Comparison of ENCODE assay signal across 19 cellular contexts in genomic region chr9:110842169-110842568, GRCh38.
DNase-seq lines count a peak whose midpoint lies in the region; ATAC-seq and TF ChIP-seq lines count a peak whose summit lies in the region.
"Had no signal": no experiment of that assay in that cellular context is flagged by ENCODE, and none has a peak within 500 bp of the region (broad histone marks: within the 10 kb centered on the region; RNA-seq: fewer than 3 reads in every experiment).

No MANE protein-coding gene starts in this region.

- no peak overlapping the region for H2BK120ac ChIP-seq in H9 (ENCODE audit: low read depth, low read length, poor library complexity, severe bottlenecking)
- H2BK120ac ChIP-seq in mesendoderm (ENCODE audit: low read depth, low read length): no peak overlapping the region

- H2BK12ac ChIP-seq in H9 (ENCODE audit: insufficient read length, low read depth, low read length): no peak overlapping the region

- H3K9me3 ChIP-seq in H9 (ENCODE audit: control insufficient read depth, low read depth, low read length) (no peaks in the 10 kb centered on the region), OCI-LY1 (ENCODE audit: low read length) (no peaks in the 10 kb centered on the region), MM.1S (replicated peaks; ENCODE audit: insufficient read depth, low read length) (no peaks in the 10 kb centered on the region)
- H3K9me3 ChIP-seq: esophagus squamous epithelium had no signal

- H3K27ac ChIP-seq in H9 (ENCODE audit: insufficient read length, low read depth, low read length): no peak overlapping the region
- H3K27ac ChIP-seq in OCI-LY1 (ENCODE audit: low read depth, low read length, poor library complexity, severe bottlenecking): no peak overlapping the region
- H3K27ac ChIP-seq in mesendoderm (ENCODE audit: low read depth, low read length): no peak overlapping the region
- no peak overlapping the region for H3K27ac ChIP-seq in MM.1S (ENCODE audit: low read length)
- H3K27ac ChIP-seq: esophagus squamous epithelium, heart right ventricle, RWPE1, WERI-Rb-1 had no signal

- H3K9me2 ChIP-seq in OCI-LY1 (ENCODE audit: low read depth, low read length) (no peaks in the 10 kb centered on the region), MM.1S (replicated peaks; ENCODE audit: insufficient read depth, low read length) (no peaks in the 10 kb centered on the region)

- H3K9ac ChIP-seq in H9 (ENCODE audit: extremely low read depth, insufficient read length, low read length) (no peak overlapping the region), OCI-LY1 (ENCODE audit: low read length) (no peak overlapping the region), mesendoderm (ENCODE audit: low read length) (no peak overlapping the region), MM.1S (ENCODE audit: low read length) (no peak overlapping the region)

- no peak overlapping the region for H4K91ac ChIP-seq in H9 (ENCODE audit: insufficient read length, low read depth, low read length)

- no CpG with 5 or more reads among the region's 9 CpGs for WGBS in H9 (ENCODE audit: extremely low coverage, insufficient read length, low lambda C conversion rate)
- WGBS in mesendoderm (ENCODE audit: extremely low coverage, insufficient coverage, low lambda C conversion rate): no CpG with 5 or more reads among the region's 9 CpGs

- H3K27ac Mint-ChIP-seq in H9: no peak overlapping the region
- H3K27ac Mint-ChIP-seq: dendritic cell treated with granulocyte-macrophage colony-stimulating factor and Interleukin-4, amounts not matched to agents 40 ng/mL and 50 ng/mL, for 4 days had no signal

- TF ChIP-seq CTCF in H9 (conservative IDR thresholded peaks at IDR 0.05) (peak; percentile 46), OCI-LY1 (IDR thresholded peaks at IDR 0.05; ENCODE audit: low read length) (peak; percentile 19; the same call in 1 of the 2 replicates), epithelial cell of proximal tubule (conservative IDR thresholded peaks at IDR 0.05; ENCODE audit: low read depth, low read length) (peak; percentile 37), GM20000 (IDR thresholded peaks at IDR 0.05; ENCODE audit: extremely low read depth, missing control alignments) (no peak), MM.1S (IDR thresholded peaks at IDR 0.05; ENCODE audit: low read length) (no peak)

- H2AFZ ChIP-seq in H9 (ENCODE audit: low read length) (no peak overlapping the region), OCI-LY1 (ENCODE audit: low read length) (no peak overlapping the region), MM.1S (ENCODE audit: low read length) (no peak overlapping the region)

- no peak overlapping the region for H4K5ac ChIP-seq in H9 (ENCODE audit: insufficient read length, low read depth, low read length)
- no peak overlapping the region for H4K5ac ChIP-seq in mesendoderm (ENCODE audit: low read length)

- H3K27me3 Mint-ChIP-seq in H9 (ENCODE audit: low read depth): no peaks in the 10 kb centered on the region

- H3K36me3 Mint-ChIP-seq in H9 (ENCODE audit: insufficient read depth in 1 of 3, low read depth in 3 of 3): no peaks in the 10 kb centered on the region

- no peak overlapping the region for H3T11ph ChIP-seq in H9 (ENCODE audit: low read length)

- H4K8ac ChIP-seq in H9 (replicated peaks; ENCODE audit: insufficient read length, low read depth, low read length): no peak overlapping the region
- H4K8ac ChIP-seq in mesendoderm (ENCODE audit: low read depth, low read length): no peak overlapping the region

- H3K18ac ChIP-seq in H9 (ENCODE audit: insufficient read length, low read depth, low read length): no peak overlapping the region
- no peak overlapping the region for H3K18ac ChIP-seq in mesendoderm (ENCODE audit: low read length)

- H3K23ac ChIP-seq in H9 (ENCODE audit: insufficient read length, low read depth, low read length): no peak overlapping the region
- no peak overlapping the region for H3K23ac ChIP-seq in mesendoderm (ENCODE audit: low read length)

- no peak overlapping the region for H3K4me3 ChIP-seq in OCI-LY1 (ENCODE audit: low read depth, low read length, poor library complexity, severe bottlenecking)
- H3K4me3 ChIP-seq in epithelial cell of proximal tubule (ENCODE audit: low read depth, low read length): no peak overlapping the region
- no peak overlapping the region for H3K4me3 ChIP-seq in mesendoderm (ENCODE audit: low read length)
- no peak overlapping the region for H3K4me3 ChIP-seq in MM.1S (ENCODE audit: low read length)
- H3K4me3 ChIP-seq: esophagus squamous epithelium, heart right ventricle had no signal

- H3K79me2 ChIP-seq in H9 (ENCODE audit: insufficient read depth, low read length) (no peaks in the 10 kb centered on the region), OCI-LY1 (ENCODE audit: insufficient read depth, low read length) (no peaks in the 10 kb centered on the region), mesendoderm (ENCODE audit: control insufficient read depth, insufficient read depth, low read length) (no peaks in the 10 kb centered on the region), MM.1S (ENCODE audit: low read length) (no peaks in the 10 kb centered on the region)

- H2AK5ac ChIP-seq in H9 (ENCODE audit: insufficient read length, low read length) (no peak overlapping the region), mesendoderm (ENCODE audit: low read length) (no peak overlapping the region)

- H3K27me3 ChIP-seq in H9 (ENCODE audit: insufficient read depth, low read length) (no peaks in the 10 kb centered on the region), OCI-LY1 (ENCODE audit: insufficient read depth, low read length) (no peaks in the 10 kb centered on the region), mesendoderm (ENCODE audit: insufficient read depth, low read length, poor library complexity) (no peaks in the 10 kb centered on the region), MM.1S (replicated peaks; ENCODE audit: insufficient read depth, low read length) (no peaks in the 10 kb centered on the region)
- H3K27me3 ChIP-seq: esophagus squamous epithelium, heart right ventricle had no signal

- no peak overlapping the region for H3K4me2 ChIP-seq in H9 (ENCODE audit: insufficient read depth, insufficient read length, low read length)
- H3K4me2 ChIP-seq in OCI-LY1 (ENCODE audit: low read length): no peak overlapping the region
- no peak overlapping the region for H3K4me2 ChIP-seq in mesendoderm (ENCODE audit: low read length)
- H3K4me2 ChIP-seq in MM.1S (ENCODE audit: low read depth, low read length): no peak overlapping the region

- H4K20me1 ChIP-seq in H9 (ENCODE audit: control insufficient read depth, insufficient read depth, insufficient read length): no peaks in the 10 kb centered on the region
- H4K20me1 ChIP-seq in OCI-LY1 (ENCODE audit: insufficient read depth, low read length): no peaks in the 10 kb centered on the region
- H4K20me1 ChIP-seq in MM.1S (ENCODE audit: insufficient read depth, low read length): no peaks in the 10 kb centered on the region

- peak; percentile 36 for DNase-seq in H9
- DNase-seq in epithelial cell of proximal tubule (ENCODE audit: low read depth): no peak
- DNase-seq in mesendoderm: peak; percentile 81
- no peak for DNase-seq in GM20000 (ENCODE audit: low spot score)
- no peak for DNase-seq in AG08396 (ENCODE audit: low spot score)
- DNase-seq in MM.1S: no peak
- DNase-seq: activated CD8-positive, alpha-beta memory T cell treated with anti-CD3 and anti-CD28 coated beads for 24 hours; amygdala; esophagus squamous epithelium; GF-D8; heart right ventricle; NCI-H2081; NCI-H69; SW 1271; WERI-Rb-1 had no signal

- no peaks in the 10 kb centered on the region for H3K4me1 Mint-ChIP-seq in H9

- H3K56ac ChIP-seq in H9 (ENCODE audit: insufficient read length, low read depth, low read length) (no peak overlapping the region), mesendoderm (ENCODE audit: low read length) (no peak overlapping the region)

- H3K4me1 ChIP-seq in H9 (ENCODE audit: insufficient read depth, low read length) (no peaks in the 10 kb centered on the region), OCI-LY1 (ENCODE audit: insufficient read depth, low read length, severe bottlenecking) (no peaks in the 10 kb centered on the region), mesendoderm (ENCODE audit: control insufficient read depth, low read depth, low read length) (peaks cover 2% of the 10 kb centered on the region), MM.1S (ENCODE audit: low read length) (no peaks in the 10 kb centered on the region)
- H3K4me1 ChIP-seq: esophagus squamous epithelium had no signal

- H2BK5ac ChIP-seq in H9 (ENCODE audit: insufficient read length, low read length): no peak overlapping the region
- no peak overlapping the region for H2BK5ac ChIP-seq in mesendoderm (ENCODE audit: low read length)

- H3K14ac ChIP-seq in H9 (ENCODE audit: insufficient read depth, low read length): no peak overlapping the region

- H3F3A ChIP-seq in OCI-LY1 (ENCODE audit: insufficient read depth, low read length) (no peaks in the 10 kb centered on the region), MM.1S (ENCODE audit: insufficient read depth, low read length) (no peaks in the 10 kb centered on the region)

- no peaks in the 10 kb centered on the region for H3K23me2 ChIP-seq in H9 (ENCODE audit: insufficient read length, low read depth, low read length, poor library complexity, severe bottlenecking)

- H3K9me3 Mint-ChIP-seq in H9: no peaks in the 10 kb centered on the region

- H3K4ac ChIP-seq in H9 (ENCODE audit: low read depth, low read length) (no peak overlapping the region), mesendoderm (ENCODE audit: low read depth, low read length) (no peak overlapping the region)

- no peak overlapping the region for H3K4me3 Mint-ChIP-seq in H9
- H3K4me3 Mint-ChIP-seq: dendritic cell treated with granulocyte-macrophage colony-stimulating factor and Interleukin-4, amounts not matched to agents 40 ng/mL and 50 ng/mL, for 4 days had no signal

- H2BK20ac ChIP-seq in H9 (ENCODE audit: low read depth, low read length, poor library complexity, severe bottlenecking): no peak overlapping the region

- H3K79me1 ChIP-seq in H9 (ENCODE audit: insufficient read depth, low read depth, low read length, poor library complexity, severe bottlenecking) (no peaks in the 10 kb centered on the region), mesendoderm (ENCODE audit: low read length) (no peaks in the 10 kb centered on the region)

- no peak for ATAC-seq in HG03432 (IDR thresholded peaks at IDR 0.05; ENCODE audit: unreplicated experiment)
- ATAC-seq: heart right ventricle had no signal

- H2BK15ac ChIP-seq in H9 (ENCODE audit: low read depth, low read length) (no peak overlapping the region), mesendoderm (replicated peaks; ENCODE audit: low read depth) (no peak overlapping the region)

- no peaks in the 10 kb centered on the region for H3K36me3 ChIP-seq in OCI-LY1 (ENCODE audit: insufficient read depth, low read length)
- no peaks in the 10 kb centered on the region for H3K36me3 ChIP-seq in mesendoderm (ENCODE audit: control insufficient read depth, insufficient read depth, low read length)
- no peaks in the 10 kb centered on the region for H3K36me3 ChIP-seq in MM.1S (replicated peaks; ENCODE audit: insufficient read depth, low read length)
- H3K36me3 ChIP-seq: esophagus squamous epithelium, heart right ventricle, WERI-Rb-1 had no signal

Comparison
In these comparisons a context has a peak if more than half of its experiments do, and no peak if none do; other contexts are left out.
1. DNase-seq: peak in H9 (single experiment) and mesendoderm (single experiment); none in epithelial cell of proximal tubule (single experiment), GM20000 (single experiment), AG08396 (single experiment) and MM.1S (single experiment).
2. CTCF ChIP-seq: peak in H9 (single experiment), OCI-LY1 (single experiment) and epithelial cell of proximal tubule (single experiment); none in GM20000 (single experiment) and MM.1S (single experiment).